ENCODE assay signal across 9 cellular contexts in genomic region chr2:85596486-85597143, GRCh38. TPM values are rescaled to one million over a fixed set of nuclear protein-coding genes. Genes with fewer than 3 reads are reported as not detected.
DNase-seq lines count a peak whose midpoint lies in the region; ATAC-seq and TF ChIP-seq lines count a peak whose summit lies in the region.
"Had no signal": no experiment of that assay in that cellular context is flagged by ENCODE, and none has a peak within 500 bp of the region (broad histone marks: within the 10 kb centered on the region; RNA-seq: fewer than 3 reads in every experiment).

No MANE protein-coding gene starts in this region.

- no peaks in the 10 kb centered on the region for H3K9me3 Mint-ChIP-seq in activated CD4-positive, alpha-beta T cell treated with anti-CD3 and anti-CD28 coated beads, Interleukin-2, amount 10 ng/mL, durations not matched to agents 7 days and 5 days
- H3K9me3 Mint-ChIP-seq in activated naive CD8-positive, alpha-beta T cell treated with anti-CD3 and anti-CD28 coated beads, Interleukin-2, amount 10 ng/mL, durations not matched to agents 7 days and 5 days: no peaks in the 10 kb centered on the region

- H3K27ac Mint-ChIP-seq in activated CD4-positive, alpha-beta T cell treated with anti-CD3 and anti-CD28 coated beads, Interleukin-2, amount 10 ng/mL, durations not matched to agents 7 days and 5 days: peak overlapping the region; percentile 91
- peak overlapping the region; percentile 93 for H3K27ac Mint-ChIP-seq in activated naive CD8-positive, alpha-beta T cell treated with anti-CD3 and anti-CD28 coated beads, Interleukin-2, amount 10 ng/mL, durations not matched to agents 7 days and 5 days

- peaks cover 15 to 54% (median 44%) of the 10 kb centered on the region in 4 donors for H3K4me1 ChIP-seq in liver (ENCODE audit: control insufficient read depth in 4 of 4, insufficient read depth in 4 of 4, low read length in 3 of 4)
- H3K4me1 ChIP-seq in thymus (ENCODE audit: control insufficient read depth, insufficient read depth, low read length): peaks cover 20% of the 10 kb centered on the region

- 74% methylated on average over 3 of the region's 3 CpGs for WGBS in liver
- WGBS in thymus: 83% methylated on average over 3 of the region's 3 CpGs

- POLR2A ChIA-PET in activated CD4-positive, alpha-beta T cell treated with anti-CD3 and anti-CD28 coated beads, Interleukin-2, amount 10 ng/mL, durations not matched to agents 7 days and 5 days (lab: Charles Lee): no interaction called here
- POLR2A ChIA-PET in activated naive CD8-positive, alpha-beta T cell treated with anti-CD3 and anti-CD28 coated beads, Interleukin-2, amount 10 ng/mL, durations not matched to agents 7 days and 5 days (lab: Charles Lee): interaction anchor here (0.8 to 4.0 kb wide), 12 partner anchors 9 to 178 kb away, joined by 3 to 44 read pairs (median 8); partner anchors contain the start of genes C2orf68, MAT2A, SH2D6 and USP39

- H3K4me1 Mint-ChIP-seq in activated CD4-positive, alpha-beta T cell treated with anti-CD3 and anti-CD28 coated beads, Interleukin-2, amount 10 ng/mL, durations not matched to agents 7 days and 5 days: peaks cover 32% of the 10 kb centered on the region
- H3K4me1 Mint-ChIP-seq in activated naive CD8-positive, alpha-beta T cell treated with anti-CD3 and anti-CD28 coated beads, Interleukin-2, amount 10 ng/mL, durations not matched to agents 7 days and 5 days: peaks cover 24% of the 10 kb centered on the region

- H3K4me3 ChIP-seq in liver (ENCODE audit: low read depth in 1 of 3, low read length in 3 of 3): peak overlapping the region; percentile 77 to 91 (median 87)
- peak overlapping the region; percentile 87 for H3K4me3 ChIP-seq in thymus (ENCODE audit: low read length)

- no peaks in the 10 kb centered on the region for H3K27me3 Mint-ChIP-seq in activated CD4-positive, alpha-beta T cell treated with anti-CD3 and anti-CD28 coated beads, Interleukin-2, amount 10 ng/mL, durations not matched to agents 7 days and 5 days
- H3K27me3 Mint-ChIP-seq in activated naive CD8-positive, alpha-beta T cell treated with anti-CD3 and anti-CD28 coated beads, Interleukin-2, amount 10 ng/mL, durations not matched to agents 7 days and 5 days: no peaks in the 10 kb centered on the region

- H3K27me3 ChIP-seq in liver (ENCODE audit: control insufficient read depth in 4 of 4, insufficient read depth in 4 of 4, low read length in 3 of 4): no peaks in the 10 kb centered on the region
- peaks cover 2% of the 10 kb centered on the region for H3K27me3 ChIP-seq in thymus (ENCODE audit: control insufficient read depth, insufficient read depth)

- H3K36me3 ChIP-seq in liver (ENCODE audit: control insufficient read depth in 4 of 4, insufficient read depth in 3 of 4, low read depth in 1 of 4, low read length in 3 of 4) (peaks cover 3 to 16% (median 6%) of the 10 kb centered on the region in 4 donors), thymus (ENCODE audit: control insufficient read depth, insufficient read depth) (peaks cover 28% of the 10 kb centered on the region)

- CTCF ChIA-PET in activated CD4-positive, alpha-beta T cell treated with anti-CD3 and anti-CD28 coated beads, Interleukin-2, amount 10 ng/mL, durations not matched to agents 7 days and 5 days (lab: Charles Lee): interaction anchor here (0.6 to 3.9 kb wide), 9 partner anchors 9 to 223 kb away, joined by 3 to 21 read pairs (median 3); no protein-coding TSS in a partner anchor

- ATAC-seq in activated naive CD8-positive, alpha-beta T cell treated with anti-CD3 and anti-CD28 coated beads, Interleukin-2, amount 10 ng/mL, durations not matched to agents 7 days and 5 days (ENCODE audit: low read depth): no peak

- peaks cover 30% of the 10 kb centered on the region for H3K36me3 Mint-ChIP-seq in activated CD4-positive, alpha-beta T cell treated with anti-CD3 and anti-CD28 coated beads, Interleukin-2, amount 10 ng/mL, durations not matched to agents 7 days and 5 days (ENCODE audit: low read depth)
- peaks cover 5% of the 10 kb centered on the region for H3K36me3 Mint-ChIP-seq in activated naive CD8-positive, alpha-beta T cell treated with anti-CD3 and anti-CD28 coated beads, Interleukin-2, amount 10 ng/mL, durations not matched to agents 7 days and 5 days

- H3K9ac ChIP-seq in liver (ENCODE audit: low read depth in 1 of 2, low read length in 2 of 2): peak overlapping the region; percentile 40 to 94

- DNase-seq in activated CD4-positive, alpha-beta T cell treated with anti-CD3 and anti-CD28 coated beads, Interleukin-2, amount 10 ng/mL, durations not matched to agents 7 days and 5 days: no peak
- DNase-seq in activated CD4-positive, alpha-beta T cell treated with anti-CD3 and anti-CD28 coated beads for 48 hours: no peak
- no peak for DNase-seq in activated naive CD8-positive, alpha-beta T cell treated with anti-CD3 and anti-CD28 coated beads, Interleukin-2, amount 10 ng/mL, durations not matched to agents 7 days and 5 days
- no peak for DNase-seq in stimulated activated CD4-positive, alpha-beta T cell treated with anti-CD3 and anti-CD28 coated beads, Interleukin-4, amount 100 ng/mL, for 1 hour
- DNase-seq in activated gamma-delta T cell treated with Interleukin-2 at 50 U/mL for 16 hours (no peak), NCI-H2029 treated with DMSO at 0.1 percent for 48 hours (lab: John Stamatoyannopoulos, UW) (no peak)
- DNase-seq: C1 segment of cervical spinal cord had no signal

- peak overlapping the region; percentile 98 for H3K4me3 Mint-ChIP-seq in activated CD4-positive, alpha-beta T cell treated with anti-CD3 and anti-CD28 coated beads, Interleukin-2, amount 10 ng/mL, durations not matched to agents 7 days and 5 days
- peak overlapping the region; percentile 95 for H3K4me3 Mint-ChIP-seq in activated naive CD8-positive, alpha-beta T cell treated with anti-CD3 and anti-CD28 coated beads, Interleukin-2, amount 10 ng/mL, durations not matched to agents 7 days and 5 days

- H3K27ac ChIP-seq in liver (ENCODE audit: low read depth in 1 of 2, low read length in 2 of 2) (peak overlapping the region in 1 of 2 donors; percentile 84), thymus (ENCODE audit: low read depth) (no peak overlapping the region)

- H3K9me3 ChIP-seq in liver (ENCODE audit: control insufficient read depth in 4 of 4, low read length in 3 of 4) (no peaks in the 10 kb centered on the region), thymus (ENCODE audit: control insufficient read depth) (no peaks in the 10 kb centered on the region)

- no peak for TF ChIP-seq CTCF in liver (IDR thresholded peaks at IDR 0.05; ENCODE audit: low read depth, low read length, missing input control)

- no peak for TF ChIP-seq RAD21 in liver (IDR thresholded peaks at IDR 0.05)

TF ChIP-seq in liver, 16 proteins besides CTCF, POLR2A, EP300 and RAD21:
- TF ChIP-seq EGR1 (IDR thresholded peaks at IDR 0.05; ENCODE audit: low read depth in 2 of 2): no peak
- no peak for TF ChIP-seq RXRA (IDR thresholded peaks at IDR 0.05)
- TF ChIP-seq SP1 (IDR thresholded peaks at IDR 0.05): no peak

RNA-seq across cellular contexts. Expression of gene RNF181, which starts 1.1 kb away (rescaled TPM):
- total RNA-seq in activated CD4-positive, alpha-beta T cell treated with anti-CD3 and anti-CD28 coated beads, Interleukin-2, amount 10 ng/mL, durations not matched to agents 7 days and 5 days: 100 to 1,000 TPM in 1 of 2 experiments, 10 to 100 TPM in 1; 89.7 to 106 TPM
- 10 to 100 TPM; 96.4 to 97.4 TPM for total RNA-seq in activated naive CD8-positive, alpha-beta T cell treated with anti-CD3 and anti-CD28 coated beads, Interleukin-2, amount 10 ng/mL, durations not matched to agents 7 days and 5 days
- total RNA-seq in liver: 100 to 1,000 TPM; 101 to 108 TPM
- polyA plus RNA-seq in liver (100 to 1,000 TPM; 120 to 195 TPM), thymus (162 TPM)

RNA-seq across cellular contexts. Expression of gene TMEM150A, which starts 5.9 kb away (rescaled TPM):
- 1 to 10 TPM; 1.5 to 1.7 TPM for total RNA-seq in activated CD4-positive, alpha-beta T cell treated with anti-CD3 and anti-CD28 coated beads, Interleukin-2, amount 10 ng/mL, durations not matched to agents 7 days and 5 days
- total RNA-seq in activated naive CD8-positive, alpha-beta T cell treated with anti-CD3 and anti-CD28 coated beads, Interleukin-2, amount 10 ng/mL, durations not matched to agents 7 days and 5 days: 1 to 10 TPM; 5.3 to 7.0 TPM
- 10 to 100 TPM; 13.1 to 18.5 TPM for total RNA-seq in liver
- polyA plus RNA-seq in liver (10 to 100 TPM; 30.7 to 32.5 TPM), thymus (15.9 TPM)

RNA-seq across cellular contexts. Expression of gene VAMP5, which starts 12.4 kb away (rescaled TPM):
- 10 to 100 TPM; 61.5 to 67.4 TPM for total RNA-seq in activated CD4-positive, alpha-beta T cell treated with anti-CD3 and anti-CD28 coated beads, Interleukin-2, amount 10 ng/mL, durations not matched to agents 7 days and 5 days
- 10 to 100 TPM; 66.7 to 70.8 TPM for total RNA-seq in activated naive CD8-positive, alpha-beta T cell treated with anti-CD3 and anti-CD28 coated beads, Interleukin-2, amount 10 ng/mL, durations not matched to agents 7 days and 5 days
- total RNA-seq in liver: 10 to 100 TPM in 1 of 2 donors, 1 to 10 TPM in 1; 9.7 to 11.3 TPM
- polyA plus RNA-seq in liver (10 to 100 TPM; 69.1 to 74.6 TPM), thymus (93.2 TPM)

RNA-seq across cellular contexts. Expression of gene C2orf68, which starts 15.3 kb away (rescaled TPM):
- 10 to 100 TPM; 46.1 to 55.3 TPM for total RNA-seq in activated CD4-positive, alpha-beta T cell treated with anti-CD3 and anti-CD28 coated beads, Interleukin-2, amount 10 ng/mL, durations not matched to agents 7 days and 5 days
- 10 to 100 TPM; 54.7 to 61.2 TPM for total RNA-seq in activated naive CD8-positive, alpha-beta T cell treated with anti-CD3 and anti-CD28 coated beads, Interleukin-2, amount 10 ng/mL, durations not matched to agents 7 days and 5 days
- 10 to 100 TPM in 1 of 2 donors, 1 to 10 TPM in 1; 7.6 to 13.4 TPM for total RNA-seq in liver
- polyA plus RNA-seq in liver (10 to 100 TPM in 1 of 2 donors, 1 to 10 TPM in 1; 9.8 to 20.9 TPM), thymus (38.5 TPM)

RNA-seq across cellular contexts. Expression of gene VAMP8, which starts 19.2 kb away (rescaled TPM):
- 100 to 1,000 TPM; 131 to 149 TPM for total RNA-seq in activated CD4-positive, alpha-beta T cell treated with anti-CD3 and anti-CD28 coated beads, Interleukin-2, amount 10 ng/mL, durations not matched to agents 7 days and 5 days
- total RNA-seq in activated naive CD8-positive, alpha-beta T cell treated with anti-CD3 and anti-CD28 coated beads, Interleukin-2, amount 10 ng/mL, durations not matched to agents 7 days and 5 days: 100 to 1,000 TPM; 128 to 135 TPM
- 10 to 100 TPM; 29.2 to 50.8 TPM for total RNA-seq in liver
- polyA plus RNA-seq in liver (100 to 1,000 TPM; 108 to 140 TPM), thymus (433 TPM)

Comparison
In these comparisons a context has a peak if more than half of its experiments do, and no peak if none do; other contexts are left out.
1. RNA of gene VAMP5, which starts 12.4 kb away (total RNA-seq): 66.7 to 70.8 TPM in activated naive CD8-positive, alpha-beta T cell treated with anti-CD3 and anti-CD28 coated beads, Interleukin-2, amount 10 ng/mL, durations not matched to agents 7 days and 5 days and 61.5 to 67.4 TPM in activated CD4-positive, alpha-beta T cell treated with anti-CD3 and anti-CD28 coated beads, Interleukin-2, amount 10 ng/mL, durations not matched to agents 7 days and 5 days; 9.7 to 11.3 TPM in liver; every median in the first group is over 4 times any median in the second.